23 cellular contexts compared by ENCODE assay signal in the genomic region with DNA sequence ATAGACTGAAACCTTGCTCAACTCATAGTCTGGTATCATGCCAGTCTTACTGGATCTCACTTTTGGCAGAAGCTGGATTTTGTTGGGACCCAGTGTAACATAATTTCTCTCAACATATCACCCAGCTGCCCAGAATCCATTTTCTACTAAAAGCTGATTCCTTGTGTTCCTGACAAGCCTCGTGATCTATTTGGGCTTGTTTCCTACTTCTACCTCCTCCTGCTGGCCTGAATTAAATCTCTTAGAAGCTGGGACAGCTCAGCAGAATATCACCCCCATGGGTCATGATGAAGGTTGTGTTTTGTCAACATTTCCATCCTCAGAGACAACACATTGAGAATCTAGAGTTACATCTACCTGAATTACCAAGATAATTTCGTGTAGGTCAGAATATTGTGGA. TPM values are rescaled to one million over a fixed set of nuclear protein-coding genes. Genes with fewer than 3 reads are reported as not detected.
DNase-seq lines count a peak whose midpoint lies in the region; ATAC-seq and TF ChIP-seq lines count a peak whose summit lies in the region.
"Had no signal": no experiment of that assay in that cellular context is flagged by ENCODE, and none has a peak within 500 bp of the region (broad histone marks: within the 10 kb centered on the region; RNA-seq: fewer than 3 reads in every experiment).

No MANE protein-coding gene starts in this region.

- H3K27ac ChIP-seq in right cardiac atrium (ENCODE audit: low read length) (no peak overlapping the region), vagina (no peak overlapping the region)
- H3K27ac ChIP-seq: neural progenitor cell, Peyer's patch, right lobe of liver had no signal

- H3K36me3 ChIP-seq in vagina = no peaks in the 10 kb centered on the region
- H3K36me3 ChIP-seq: HAP-1, neural progenitor cell, Peyer's patch had no signal

- WGBS in right cardiac atrium = 49% methylated on average over 2 of the region's 2 CpGs

- in situ Hi-C loops in SK-MEL-5 (cut with HindIII; ENCODE audit: low pct_unique_long_range_greater_than_20kb, low sequenced_read_pairs) = no loop called here

- intact Hi-C loops in sciatic nerve (cut with DNase I) (no loop called here), right cardiac atrium (cut with DNase I) (loop anchor here in 3 of 4 donors (5.0 kb wide), 1 partner anchor 44 kb away; no protein-coding TSS in a partner anchor), vagina (cut with DNase I) (no loop called here)

- peak; percentile 20 for TF ChIP-seq CTCF in epithelial cell of proximal tubule (conservative IDR thresholded peaks at IDR 0.05; ENCODE audit: low read depth, low read length)
- TF ChIP-seq CTCF in vagina (IDR thresholded peaks at IDR 0.05) = no peak

- H3K4me1 ChIP-seq in right cardiac atrium (ENCODE audit: control insufficient read depth, insufficient read depth, low read length) (no peaks in the 10 kb centered on the region), vagina (no peaks in the 10 kb centered on the region)
- H3K4me1 ChIP-seq: neural progenitor cell, Peyer's patch had no signal

- DNase-seq in EL (peak; percentile 30), SK-MEL-5 (ENCODE audit: low read depth, low spot score) (peak; percentile 50), epithelial cell of proximal tubule (ENCODE audit: low read depth) (no peak), sciatic nerve (ENCODE audit: low spot score) (no peak), right cardiac atrium (no peak), vagina (ENCODE audit: extremely low spot score in 2 of 2) (no peak), OCI-M2 (lab: John Stamatoyannopoulos, UW; ENCODE audit: unreplicated experiment) (no peak), cortex of kidney (lab: John Stamatoyannopoulos, UW) (no peak)
- DNase-seq: activated effector memory CD4-positive, alpha-beta T cell treated with anti-CD3 and anti-CD28 coated beads, Interleukin-2, amount 50 U/mL, for 16 hours; aorta; CD8-positive, alpha-beta T cell; foreskin melanocyte; NCI-H2029; NCI-H524 treated with DMSO at 0.1 percent for 48 hours; right lobe of liver; stimulated activated CD8-positive, alpha-beta memory T cell treated with anti-CD3 and anti-CD28 coated beads, Interleukin-4, amount 100 ng/mL, for 48 hours; T-helper 1 cell had no signal

- ATAC-seq in sciatic nerve (peak; percentile 54), right cardiac atrium (no peak)
- ATAC-seq: activated CD4-positive, CD25-positive, alpha-beta regulatory T cell treated with anti-CD3 and anti-CD28 coated beads, Interleukin-2, amount 50 U/mL, for 24 hours had no signal

- H3K4me3 ChIP-seq in epithelial cell of proximal tubule (ENCODE audit: low read depth, low read length) (no peak overlapping the region), right cardiac atrium (ENCODE audit: low read length) (no peak overlapping the region), vagina (no peak overlapping the region)
- H3K4me3 ChIP-seq: HAP-1, neural progenitor cell, Peyer's patch, right lobe of liver had no signal

- no peak for TF ChIP-seq POLR2A in vagina (IDR thresholded peaks at IDR 0.05)

- H3K27me3 ChIP-seq in right cardiac atrium (ENCODE audit: control insufficient read depth, insufficient read depth) (no peaks in the 10 kb centered on the region), vagina (no peaks in the 10 kb centered on the region)
- H3K27me3 ChIP-seq: Peyer's patch, right lobe of liver had no signal

- H3K9me3 ChIP-seq in right cardiac atrium (ENCODE audit: control insufficient read depth, low read length) (no peaks in the 10 kb centered on the region), vagina (no peaks in the 10 kb centered on the region)
- H3K9me3 ChIP-seq: HAP-1, Peyer's patch, right lobe of liver had no signal

RNA-seq across cellular contexts. Expression of gene GOLT1A, which starts 7.7 kb away (rescaled TPM):
- total RNA-seq in SK-MEL-5 (2014; rRNA removed; shearing (Covaris generic)) = not detected in 2 replicates
- polyA plus RNA-seq in SK-MEL-5 (2015; cell fraction: cytosol; rRNA removed) = not detected in 2 replicates
- polyA plus RNA-seq in SK-MEL-5 (2015; cell fraction: nucleus; rRNA removed) = not detected in 2 replicates
- total RNA-seq in epithelial cell of proximal tubule (1.7 and 3.0 TPM in 2 replicates), sciatic nerve (0.40 TPM), right cardiac atrium (not detected), vagina (not detected)
- polyA plus RNA-seq in right cardiac atrium = not detected
- total RNA-seq: aorta; CD8-positive, alpha-beta T cell; G401 had no signal

RNA-seq across cellular contexts. Expression of gene KISS1, which starts 9.8 kb away (rescaled TPM):
- not detected in 2 replicates for total RNA-seq in SK-MEL-5 (2014; rRNA removed; shearing (Covaris generic))
- polyA plus RNA-seq in SK-MEL-5 (2015; cell fraction: cytosol; rRNA removed) = not detected in 2 replicates
- not detected in 2 replicates for polyA plus RNA-seq in SK-MEL-5 (2015; cell fraction: nucleus; rRNA removed)
- total RNA-seq in epithelial cell of proximal tubule = 24.7 and 111 TPM in 2 replicates
- not detected for total RNA-seq in sciatic nerve
- total RNA-seq in right cardiac atrium = not detected
- not detected for polyA plus RNA-seq in right cardiac atrium
- not detected for total RNA-seq in vagina
- total RNA-seq: aorta; CD8-positive, alpha-beta T cell; G401 had no signal

RNA-seq across cellular contexts. Expression of gene REN, which starts 40.0 kb away (rescaled TPM):
- not detected in 2 replicates for total RNA-seq in SK-MEL-5 (2014; rRNA removed; shearing (Covaris generic))
- polyA plus RNA-seq in SK-MEL-5 (2015; cell fraction: cytosol; rRNA removed) = not detected in 2 replicates
- polyA plus RNA-seq in SK-MEL-5 (2015; cell fraction: nucleus; rRNA removed) = not detected in 2 replicates
- total RNA-seq in epithelial cell of proximal tubule = 0.12 TPM in 1 of 2 replicates, not detected in the other
- not detected for total RNA-seq in sciatic nerve
- total RNA-seq in right cardiac atrium = 1 to 10 TPM in 1 of 4 donors, under 1 TPM in 2, not detected in 1; 0.51 to 2.9 (median 0.89) TPM
- polyA plus RNA-seq in right cardiac atrium = 1.0 TPM
- total RNA-seq in vagina = not detected
- total RNA-seq: aorta; CD8-positive, alpha-beta T cell; dermis microvascular lymphatic vessel endothelial cell; G401; Peyer's patch had no signal
- polyA plus RNA-seq: aorta had no signal

RNA-seq across cellular contexts. Expression of gene ETNK2, which starts 54.3 kb away (rescaled TPM):
- 21.3 and 22.7 TPM in 2 replicates for total RNA-seq in SK-MEL-5 (2014; rRNA removed; shearing (Covaris generic))
- polyA plus RNA-seq in SK-MEL-5 (2015; cell fraction: cytosol; rRNA removed) = 16.4 and 17.6 TPM in 2 replicates
- 5.3 and 7.9 TPM in 2 replicates for polyA plus RNA-seq in SK-MEL-5 (2015; cell fraction: nucleus; rRNA removed)
- 12.3 and 15.6 TPM in 2 replicates for total RNA-seq in epithelial cell of proximal tubule
- 13.7 TPM for total RNA-seq in sciatic nerve
- total RNA-seq in right cardiac atrium = 1 to 10 TPM; 4.5 to 7.2 (median 5.4) TPM
- 5.2 TPM for polyA plus RNA-seq in right cardiac atrium
- 30.9 TPM for total RNA-seq in vagina

Comparison
In these comparisons a context has a peak if more than half of its experiments do, and no peak if none do; other contexts are left out.
1. DNase-seq: peak in EL (single experiment) and SK-MEL-5 (single experiment); none in epithelial cell of proximal tubule (single experiment), sciatic nerve (single experiment), right cardiac atrium (0 of 3), vagina (0 of 2), OCI-M2 (single experiment) and cortex of kidney (single experiment).
2. RNA of gene KISS1, which starts 9.8 kb away (total RNA-seq): 24.7 to 111 TPM in epithelial cell of proximal tubule; not detected in sciatic nerve (single experiment), not detected in SK-MEL-5, not detected in right cardiac atrium and not detected in vagina (single experiment); every median in the first group is over 10 times any median in the second.
3. intact Hi-C loops: an anchor here in right cardiac atrium (5.0 kb wide); none called in sciatic nerve and vagina.